In the genomic region with DNA sequence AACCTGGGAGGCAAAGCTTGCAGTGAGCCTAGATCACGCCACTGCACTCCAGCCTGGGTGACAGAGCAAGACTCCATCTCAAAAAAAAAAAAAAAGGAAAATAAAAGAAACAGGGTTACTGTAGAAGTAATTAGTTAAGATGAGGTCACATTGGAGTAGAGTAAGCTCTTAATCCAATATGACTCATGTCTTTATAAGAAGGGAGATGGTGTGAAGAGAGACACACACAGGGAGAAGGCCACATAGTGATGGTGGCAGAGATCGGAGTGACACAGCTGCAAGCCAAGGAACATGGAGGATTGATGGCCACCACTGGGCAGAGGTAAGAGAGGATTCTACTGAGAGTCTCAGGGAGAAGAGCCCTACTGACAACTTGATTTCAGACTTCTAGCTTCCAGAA, we compare ENCODE assay signal across 22 cellular contexts. TPM values are rescaled to one million over a fixed set of nuclear protein-coding genes. Genes with fewer than 3 reads are reported as not detected.
DNase-seq lines count a peak whose midpoint lies in the region; ATAC-seq and TF ChIP-seq lines count a peak whose summit lies in the region.
"Had no signal": no experiment of that assay in that cellular context is flagged by ENCODE, and none has a peak within 500 bp of the region (broad histone marks: within the 10 kb centered on the region; RNA-seq: fewer than 3 reads in every experiment).

No MANE protein-coding gene starts in this region.

- no peaks in the 10 kb centered on the region for H3K9me3 ChIP-seq in T-helper 17 cell (ENCODE audit: control insufficient read depth, low read length, poor library complexity, severe bottlenecking)
- no peaks in the 10 kb centered on the region for H3K9me3 ChIP-seq in effector memory CD4-positive, alpha-beta T cell (ENCODE audit: control insufficient read depth, low read length)

- CTCF ChIA-PET in activated CD8-positive, alpha-beta T cell treated with anti-CD3 and anti-CD28 coated beads for 36 hours (lab: Charles Lee), result interaction anchor here (1.9 to 2.4 kb wide), 2 partner anchors 13 to 15 kb away, joined by 7 to 12 read pairs; no protein-coding TSS in a partner anchor
- CTCF ChIA-PET in activated CD8-positive, alpha-beta T cell treated with anti-CD3 and anti-CD28 coated beads, Interleukin-2, amount 10 ng/mL, durations not matched to agents 7 days and 5 days (lab: Charles Lee), result interaction anchor here (3.2 kb wide), 1 partner anchor 11 kb away, joined by 15 read pairs; no protein-coding TSS in a partner anchor

- no peaks in the 10 kb centered on the region for H3K4me1 ChIP-seq in effector memory CD4-positive, alpha-beta T cell (ENCODE audit: control insufficient read depth, insufficient read depth, low read length, poor library complexity, severe bottlenecking)
- H3K4me1 ChIP-seq: BLaER1 had no signal

- peaks cover 14% of the 10 kb centered on the region for H3K36me3 Mint-ChIP-seq in activated CD8-positive, alpha-beta T cell treated with anti-CD3 and anti-CD28 coated beads for 36 hours (ENCODE audit: low read depth)
- H3K36me3 Mint-ChIP-seq in activated CD8-positive, alpha-beta T cell treated with anti-CD3 and anti-CD28 coated beads, Interleukin-2, amount 10 ng/mL, durations not matched to agents 7 days and 5 days (ENCODE audit: low read depth), result peaks cover 48% of the 10 kb centered on the region
- H3K36me3 Mint-ChIP-seq in activated naive CD8-positive, alpha-beta T cell treated with anti-CD3 and anti-CD28 coated beads, Interleukin-2, amount 50 U/mL, for 24 hours (ENCODE audit: low read depth), result peaks cover 5% of the 10 kb centered on the region
- peaks cover 18% of the 10 kb centered on the region for H3K36me3 Mint-ChIP-seq in activated naive CD8-positive, alpha-beta T cell treated with anti-CD3 and anti-CD28 coated beads for 36 hours
- peaks cover 3% of the 10 kb centered on the region for H3K36me3 Mint-ChIP-seq in T-helper 17 cell (ENCODE audit: low read depth)
- H3K36me3 Mint-ChIP-seq in stimulated activated naive CD8-positive, alpha-beta T cell treated with anti-CD3 and anti-CD28 coated beads, Interleukin-15, Interleukin-2, amounts not matched to agents 100 ng/mL and 50 ng/mL, for 24 hours (ENCODE audit: low read depth), result peaks cover 8% of the 10 kb centered on the region
- H3K36me3 Mint-ChIP-seq: CD14-positive monocyte had no signal

- H3K27me3 ChIP-seq in effector memory CD4-positive, alpha-beta T cell (replicated peaks; ENCODE audit: control insufficient read depth, insufficient read depth, low read length, poor library complexity, severe bottlenecking), result no peaks in the 10 kb centered on the region
- H3K27me3 ChIP-seq: BLaER1 had no signal

- H3K36me3 ChIP-seq in effector memory CD4-positive, alpha-beta T cell (ENCODE audit: control insufficient read depth, insufficient read depth, low read length), result no peaks in the 10 kb centered on the region
- H3K36me3 ChIP-seq: BLaER1 had no signal

- H3K4me3 Mint-ChIP-seq in activated CD8-positive, alpha-beta T cell treated with anti-CD3 and anti-CD28 coated beads for 36 hours, result no peak overlapping the region
- H3K4me3 Mint-ChIP-seq in activated CD8-positive, alpha-beta T cell treated with anti-CD3 and anti-CD28 coated beads, Interleukin-2, amount 10 ng/mL, durations not matched to agents 7 days and 5 days, result no peak overlapping the region
- H3K4me3 Mint-ChIP-seq in activated naive CD8-positive, alpha-beta T cell treated with anti-CD3 and anti-CD28 coated beads, Interleukin-2, amount 50 U/mL, for 24 hours, result no peak overlapping the region
- no peak overlapping the region for H3K4me3 Mint-ChIP-seq in activated naive CD8-positive, alpha-beta T cell treated with anti-CD3 and anti-CD28 coated beads for 36 hours
- H3K4me3 Mint-ChIP-seq in T-helper 17 cell, result no peak overlapping the region
- no peak overlapping the region for H3K4me3 Mint-ChIP-seq in stimulated activated naive CD8-positive, alpha-beta T cell treated with anti-CD3 and anti-CD28 coated beads, Interleukin-15, Interleukin-2, amounts not matched to agents 100 ng/mL and 50 ng/mL, for 24 hours
- H3K4me3 Mint-ChIP-seq: CD14-positive monocyte; CD8-positive, alpha-beta memory T cell; GM23338 had no signal

- H3K9me3 Mint-ChIP-seq in activated CD8-positive, alpha-beta T cell treated with anti-CD3 and anti-CD28 coated beads for 36 hours, result peaks cover 16% of the 10 kb centered on the region
- H3K9me3 Mint-ChIP-seq in activated CD8-positive, alpha-beta T cell treated with anti-CD3 and anti-CD28 coated beads, Interleukin-2, amount 10 ng/mL, durations not matched to agents 7 days and 5 days (ENCODE audit: insufficient read depth), result peaks cover 33% of the 10 kb centered on the region
- peaks cover 5% of the 10 kb centered on the region for H3K9me3 Mint-ChIP-seq in activated naive CD8-positive, alpha-beta T cell treated with anti-CD3 and anti-CD28 coated beads, Interleukin-2, amount 50 U/mL, for 24 hours
- peaks cover 12% of the 10 kb centered on the region for H3K9me3 Mint-ChIP-seq in activated naive CD8-positive, alpha-beta T cell treated with anti-CD3 and anti-CD28 coated beads for 36 hours
- peaks cover 15% of the 10 kb centered on the region for H3K9me3 Mint-ChIP-seq in stimulated activated naive CD8-positive, alpha-beta T cell treated with anti-CD3 and anti-CD28 coated beads, Interleukin-15, Interleukin-2, amounts not matched to agents 100 ng/mL and 50 ng/mL, for 24 hours

- no peak overlapping the region for H3K4me3 ChIP-seq in effector memory CD4-positive, alpha-beta T cell (ENCODE audit: insufficient read depth, low read depth, low read length, poor library complexity, severe bottlenecking)
- H3K4me3 ChIP-seq: BLaER1, GM23338 had no signal

- peak; percentile 50 for ATAC-seq in activated CD8-positive, alpha-beta T cell treated with anti-CD3 and anti-CD28 coated beads for 36 hours
- no peak for ATAC-seq in activated CD8-positive, alpha-beta T cell treated with anti-CD3 and anti-CD28 coated beads, Interleukin-2, amount 10 ng/mL, durations not matched to agents 7 days and 5 days
- ATAC-seq in activated naive CD8-positive, alpha-beta T cell treated with anti-CD3 and anti-CD28 coated beads, Interleukin-2, amount 50 U/mL, for 24 hours, result peak; percentile 54
- ATAC-seq in T-helper 17 cell (no peak), GM21619 (IDR thresholded peaks at IDR 0.05; ENCODE audit: unreplicated experiment) (no peak)
- ATAC-seq: GM23338 had no signal

- intact Hi-C loops in activated CD8-positive, alpha-beta T cell treated with anti-CD3 and anti-CD28 coated beads for 36 hours (cut with micrococcal nuclease), result no loop called here

- POLR2A ChIA-PET in activated CD8-positive, alpha-beta T cell treated with anti-CD3 and anti-CD28 coated beads for 36 hours (lab: Charles Lee), result interaction anchor here (0.7 to 2.9 kb wide), 4 partner anchors 8 to 29 kb away, joined by 3 to 10 read pairs (median 6); no protein-coding TSS in a partner anchor
- POLR2A ChIA-PET in activated CD8-positive, alpha-beta T cell treated with anti-CD3 and anti-CD28 coated beads, Interleukin-2, amount 10 ng/mL, durations not matched to agents 7 days and 5 days (lab: Charles Lee), result interaction anchor here (1.1 to 2.0 kb wide), 4 partner anchors 10 to 16 kb away, joined by 3 to 11 read pairs (median 6); a partner anchor contains a TSS

- DNase-seq in activated CD8-positive, alpha-beta T cell treated with anti-CD3 and anti-CD28 coated beads for 36 hours, result no peak
- no peak for DNase-seq in activated CD8-positive, alpha-beta T cell treated with anti-CD3 and anti-CD28 coated beads, Interleukin-2, amount 10 ng/mL, durations not matched to agents 7 days and 5 days
- no peak for DNase-seq in activated naive CD8-positive, alpha-beta T cell treated with anti-CD3 and anti-CD28 coated beads, Interleukin-2, amount 50 U/mL, for 24 hours
- no peak for DNase-seq in activated naive CD8-positive, alpha-beta T cell treated with anti-CD3 and anti-CD28 coated beads for 36 hours
- no peak for DNase-seq in T-helper 17 cell
- no peak for DNase-seq in effector memory CD4-positive, alpha-beta T cell
- DNase-seq: 8988T; CD8-positive, alpha-beta memory T cell; COR-L47; DMS 273 treated with DMSO at 0.1 percent for 48 hours; DMS53; DND-41; EL; HCEC 1CT; IMR-90 had no signal

- no peak for TF ChIP-seq CTCF in activated CD8-positive, alpha-beta T cell treated with anti-CD3 and anti-CD28 coated beads for 36 hours (IDR thresholded peaks at IDR 0.05)

- no peak overlapping the region for H3K27ac ChIP-seq in effector memory CD4-positive, alpha-beta T cell (ENCODE audit: insufficient read depth, low read length, poor library complexity, severe bottlenecking)
- H3K27ac ChIP-seq: BLaER1 had no signal

- no peaks in the 10 kb centered on the region for H3K27me3 Mint-ChIP-seq in activated CD8-positive, alpha-beta T cell treated with anti-CD3 and anti-CD28 coated beads for 36 hours
- no peaks in the 10 kb centered on the region for H3K27me3 Mint-ChIP-seq in activated CD8-positive, alpha-beta T cell treated with anti-CD3 and anti-CD28 coated beads, Interleukin-2, amount 10 ng/mL, durations not matched to agents 7 days and 5 days (ENCODE audit: low read depth)
- no peaks in the 10 kb centered on the region for H3K27me3 Mint-ChIP-seq in activated naive CD8-positive, alpha-beta T cell treated with anti-CD3 and anti-CD28 coated beads, Interleukin-2, amount 50 U/mL, for 24 hours
- no peaks in the 10 kb centered on the region for H3K27me3 Mint-ChIP-seq in activated naive CD8-positive, alpha-beta T cell treated with anti-CD3 and anti-CD28 coated beads for 36 hours
- no peaks in the 10 kb centered on the region for H3K27me3 Mint-ChIP-seq in T-helper 17 cell
- no peaks in the 10 kb centered on the region for H3K27me3 Mint-ChIP-seq in stimulated activated naive CD8-positive, alpha-beta T cell treated with anti-CD3 and anti-CD28 coated beads, Interleukin-15, Interleukin-2, amounts not matched to agents 100 ng/mL and 50 ng/mL, for 24 hours
- H3K27me3 Mint-ChIP-seq: CD8-positive, alpha-beta memory T cell had no signal

- no peak overlapping the region for H3K27ac Mint-ChIP-seq in activated CD8-positive, alpha-beta T cell treated with anti-CD3 and anti-CD28 coated beads for 36 hours
- H3K27ac Mint-ChIP-seq in activated CD8-positive, alpha-beta T cell treated with anti-CD3 and anti-CD28 coated beads, Interleukin-2, amount 10 ng/mL, durations not matched to agents 7 days and 5 days, result no peak overlapping the region
- H3K27ac Mint-ChIP-seq in activated naive CD8-positive, alpha-beta T cell treated with anti-CD3 and anti-CD28 coated beads, Interleukin-2, amount 50 U/mL, for 24 hours, result no peak overlapping the region
- H3K27ac Mint-ChIP-seq in activated naive CD8-positive, alpha-beta T cell treated with anti-CD3 and anti-CD28 coated beads for 36 hours, result no peak overlapping the region
- H3K27ac Mint-ChIP-seq in T-helper 17 cell, result peak overlapping the region; percentile 42
- peak overlapping the region; percentile 24 for H3K27ac Mint-ChIP-seq in stimulated activated naive CD8-positive, alpha-beta T cell treated with anti-CD3 and anti-CD28 coated beads, Interleukin-15, Interleukin-2, amounts not matched to agents 100 ng/mL and 50 ng/mL, for 24 hours
- H3K27ac Mint-ChIP-seq: GM23338 had no signal

- H3K4me1 Mint-ChIP-seq in activated CD8-positive, alpha-beta T cell treated with anti-CD3 and anti-CD28 coated beads for 36 hours (ENCODE audit: low read depth), result peaks cover 44% of the 10 kb centered on the region
- peaks cover 24% of the 10 kb centered on the region for H3K4me1 Mint-ChIP-seq in activated CD8-positive, alpha-beta T cell treated with anti-CD3 and anti-CD28 coated beads, Interleukin-2, amount 10 ng/mL, durations not matched to agents 7 days and 5 days (ENCODE audit: low read depth)
- peaks cover 43% of the 10 kb centered on the region for H3K4me1 Mint-ChIP-seq in activated naive CD8-positive, alpha-beta T cell treated with anti-CD3 and anti-CD28 coated beads, Interleukin-2, amount 50 U/mL, for 24 hours
- H3K4me1 Mint-ChIP-seq in activated naive CD8-positive, alpha-beta T cell treated with anti-CD3 and anti-CD28 coated beads for 36 hours, result peaks cover 43% of the 10 kb centered on the region
- peaks cover 13% of the 10 kb centered on the region for H3K4me1 Mint-ChIP-seq in T-helper 17 cell
- peaks cover 44% of the 10 kb centered on the region for H3K4me1 Mint-ChIP-seq in stimulated activated naive CD8-positive, alpha-beta T cell treated with anti-CD3 and anti-CD28 coated beads, Interleukin-15, Interleukin-2, amounts not matched to agents 100 ng/mL and 50 ng/mL, for 24 hours (ENCODE audit: low read depth)
- H3K4me1 Mint-ChIP-seq: CD14-positive monocyte, GM23338 had no signal

RNA-seq across cellular contexts. Expression of a gene that starts 15.3 kb away (rescaled TPM):
- total RNA-seq in activated CD8-positive, alpha-beta T cell treated with anti-CD3 and anti-CD28 coated beads for 36 hours, result 10 to 100 TPM; 29.1 to 32.7 TPM
- 100 to 1,000 TPM; 209 to 212 TPM for total RNA-seq in activated CD8-positive, alpha-beta T cell treated with anti-CD3 and anti-CD28 coated beads, Interleukin-2, amount 10 ng/mL, durations not matched to agents 7 days and 5 days
- 10 to 100 TPM; 33.9 to 37.9 TPM for total RNA-seq in activated naive CD8-positive, alpha-beta T cell treated with anti-CD3 and anti-CD28 coated beads for 36 hours
- total RNA-seq in T-helper 17 cell, result 100 to 1,000 TPM; 104 to 109 TPM

RNA-seq across cellular contexts. Expression of a gene that starts 33.4 kb away (rescaled TPM):
- total RNA-seq in activated CD8-positive, alpha-beta T cell treated with anti-CD3 and anti-CD28 coated beads for 36 hours, result not detected
- not detected for total RNA-seq in activated CD8-positive, alpha-beta T cell treated with anti-CD3 and anti-CD28 coated beads, Interleukin-2, amount 10 ng/mL, durations not matched to agents 7 days and 5 days
- not detected for total RNA-seq in activated naive CD8-positive, alpha-beta T cell treated with anti-CD3 and anti-CD28 coated beads for 36 hours
- total RNA-seq in T-helper 17 cell, result under 1 TPM in 1 of 2 donors, not detected in 1; 0.32 TPM
- total RNA-seq: A673; CD8-positive, alpha-beta memory T cell; G401; GM23338; IMR-90 had no signal

Comparison
In these comparisons a context has a peak if more than half of its experiments do, and no peak if none do; other contexts are left out.
1. ATAC-seq: peak in activated CD8-positive, alpha-beta T cell treated with anti-CD3 and anti-CD28 coated beads for 36 hours (single experiment) and activated naive CD8-positive, alpha-beta T cell treated with anti-CD3 and anti-CD28 coated beads, Interleukin-2, amount 50 U/mL, for 24 hours (single experiment); none in activated CD8-positive, alpha-beta T cell treated with anti-CD3 and anti-CD28 coated beads, Interleukin-2, amount 10 ng/mL, durations not matched to agents 7 days and 5 days (single experiment), T-helper 17 cell (single experiment) and GM21619 (single experiment).
2. H3K27ac Mint-ChIP-seq: peak in T-helper 17 cell (single experiment) and stimulated activated naive CD8-positive, alpha-beta T cell treated with anti-CD3 and anti-CD28 coated beads, Interleukin-15, Interleukin-2, amounts not matched to agents 100 ng/mL and 50 ng/mL, for 24 hours (single experiment); none in activated CD8-positive, alpha-beta T cell treated with anti-CD3 and anti-CD28 coated beads for 36 hours (single experiment), activated CD8-positive, alpha-beta T cell treated with anti-CD3 and anti-CD28 coated beads, Interleukin-2, amount 10 ng/mL, durations not matched to agents 7 days and 5 days (single experiment), activated naive CD8-positive, alpha-beta T cell treated with anti-CD3 and anti-CD28 coated beads, Interleukin-2, amount 50 U/mL, for 24 hours (single experiment) and activated naive CD8-positive, alpha-beta T cell treated with anti-CD3 and anti-CD28 coated beads for 36 hours (single experiment).